ENCODE assay signal across 17 cellular contexts in the genomic region with DNA sequence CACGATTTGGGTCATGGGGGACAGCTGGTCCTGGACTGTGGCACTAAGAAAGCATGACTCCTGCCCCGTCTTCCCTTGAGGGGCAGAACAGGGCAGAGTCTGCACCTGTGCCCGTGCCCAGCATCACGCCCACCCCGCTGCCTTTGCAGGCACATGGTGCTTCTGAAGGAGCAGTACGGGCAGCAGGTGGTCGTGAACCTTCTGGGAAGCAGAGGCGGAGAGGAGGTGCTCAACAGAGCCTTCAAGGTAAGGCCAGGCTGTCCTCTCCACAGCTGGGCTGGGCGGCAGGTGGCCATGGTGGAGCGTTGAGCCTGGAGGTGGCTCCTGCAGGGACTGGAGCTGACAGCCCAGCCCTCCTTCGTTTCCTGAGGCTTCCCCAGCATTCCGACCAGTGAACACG.
DNase-seq lines count a peak whose midpoint lies in the region; ATAC-seq and TF ChIP-seq lines count a peak whose summit lies in the region.
"Had no signal": no experiment of that assay in that cellular context is flagged by ENCODE, and none has a peak within 500 bp of the region (broad histone marks: within the 10 kb centered on the region; RNA-seq: fewer than 3 reads in every experiment).

No MANE protein-coding gene starts in this region.

- POLR2A ChIA-PET in PC-9 (lab: Charles Lee; ENCODE audit: unreplicated experiment) = no interaction called here
- POLR2A ChIA-PET in naive thymus-derived CD8-positive, alpha-beta T cell (lab: Charles Lee) = interaction anchor here (1.2 to 4.0 kb wide), 5 partner anchors 11 to 75 kb away, joined by 4 to 38 read pairs (median 7); no protein-coding TSS in a partner anchor

- H3F3A ChIP-seq in PC-9 (ENCODE audit: insufficient read depth, low read depth) = peaks cover 48% of the 10 kb centered on the region

- BruUV-seq in PC-9 (replicated peaks; lab: Mats Ljungman, UMichigan) = no TSS peak

- H2AFZ ChIP-seq in PC-9 (no peak overlapping the region), fibroblast of lung (ENCODE audit: low read length) (no peak overlapping the region)

- peaks cover 8 to 27% (median 23%) of the 10 kb centered on the region in 4 donors for H3K4me1 Mint-ChIP-seq in naive thymus-derived CD8-positive, alpha-beta T cell

- peak overlapping the region in 5 of 10 donors; percentile 31 to 90 (median 74) for H3K27ac Mint-ChIP-seq in naive thymus-derived CD8-positive, alpha-beta T cell

- H3K9ac ChIP-seq in fibroblast of lung (ENCODE audit: insufficient read depth, low read length) = no peak overlapping the region

- H3K27me3 ChIP-seq in PC-9 (ENCODE audit: insufficient read depth, low read depth) = no peaks in the 10 kb centered on the region
- H3K27me3 ChIP-seq in fibroblast of lung (ENCODE audit: control insufficient read depth, insufficient read depth, low read length) = no peaks in the 10 kb centered on the region
- no peaks in the 10 kb centered on the region for H3K27me3 ChIP-seq in suprapubic skin
- H3K27me3 ChIP-seq in psoas muscle (ENCODE audit: insufficient read depth in 3 of 3, low read length in 2 of 3) = no peaks in the 10 kb centered on the region
- H3K27me3 ChIP-seq: colonic mucosa had no signal

- H3K4me2 ChIP-seq in PC-9 (peak overlapping the region; percentile 76; the same call in 1 of the 2 replicates), fibroblast of lung (ENCODE audit: extremely low read depth, insufficient read depth, low read length) (no peak overlapping the region)

- peak; percentile 57 for DNase-seq in activated effector memory CD4-positive, alpha-beta T cell treated with anti-CD3 and anti-CD28 coated beads, Interleukin-2, amount 50 U/mL, for 16 hours
- no peak for DNase-seq in activated effector memory CD4-positive, alpha-beta T cell treated with Interleukin-2 at 50 U/mL for 16 hours
- DNase-seq in PC-9 (no peak), fibroblast of lung (ENCODE audit: low read depth in 2 of 2) (no peak), suprapubic skin (ENCODE audit: low spot score in 2 of 2) (no peak), psoas muscle (no peak), KG1 (lab: John Stamatoyannopoulos, UW) (no peak)
- no peak for DNase-seq in naive thymus-derived CD8-positive, alpha-beta T cell
- DNase-seq: activated gamma-delta T cell treated with Interleukin-2 at 50 U/mL for 16 hours, colonic mucosa, DMS53, foreskin melanocyte, left ventricle myocardium superior, NCI-H748 treated with DMSO at 0.1 percent for 48 hours, occipital lobe had no signal

- no peaks in the 10 kb centered on the region for H3K27me3 Mint-ChIP-seq in naive thymus-derived CD8-positive, alpha-beta T cell
- H3K27me3 Mint-ChIP-seq: CD4-positive, CD25-positive, alpha-beta regulatory T cell had no signal

- H4K20me1 ChIP-seq in PC-9 (ENCODE audit: insufficient read depth) = no peaks in the 10 kb centered on the region
- H4K20me1 ChIP-seq in fibroblast of lung (ENCODE audit: control insufficient read depth, extremely low read depth, insufficient read depth, low read length) = no peaks in the 10 kb centered on the region

- ATAC-seq in naive thymus-derived CD8-positive, alpha-beta T cell = no peak
- ATAC-seq in psoas muscle = no peak
- ATAC-seq: left ventricle myocardium superior had no signal

- no peak overlapping the region for H3K4me3 Mint-ChIP-seq in naive thymus-derived CD8-positive, alpha-beta T cell

- WGBS in suprapubic skin = 93% methylated on average over 13 of the region's 13 CpGs
- 90 to 97% (median 93%) methylated on average over 13 of the region's 13 CpGs for WGBS in psoas muscle, 3 donors

- H3K9me2 ChIP-seq in PC-9 (ENCODE audit: insufficient read depth) = no peaks in the 10 kb centered on the region

- peaks cover 0 to 28% (median 11%) of the 10 kb centered on the region in 3 donors for H3K36me3 Mint-ChIP-seq in naive thymus-derived CD8-positive, alpha-beta T cell

- CTCF ChIA-PET in PC-9 (lab: Charles Lee) = no interaction called here

- no peak overlapping the region for H3K4me3 ChIP-seq in PC-9
- no peak overlapping the region for H3K4me3 ChIP-seq in fibroblast of lung (replicated peaks in 1 of 4; ENCODE audit: control extremely low read depth in 1 of 4, insufficient read depth in 1 of 4, low read depth in 3 of 4, low read length in 4 of 4)
- H3K4me3 ChIP-seq in suprapubic skin = no peak overlapping the region
- H3K4me3 ChIP-seq in psoas muscle = no peak overlapping the region
- H3K4me3 ChIP-seq: colonic mucosa, SK-N-MC had no signal

- H3K9me3 ChIP-seq in PC-9 (ENCODE audit: insufficient read depth, low read depth) (no peaks in the 10 kb centered on the region), fibroblast of lung (ENCODE audit: control insufficient read depth, insufficient read depth, low read depth, low read length) (no peaks in the 10 kb centered on the region), suprapubic skin (no peaks in the 10 kb centered on the region), psoas muscle (no peaks in the 10 kb centered on the region)
- H3K9me3 ChIP-seq: colonic mucosa had no signal

- peaks cover 76% of the 10 kb centered on the region for H3K4me1 ChIP-seq in PC-9 (replicated peaks; ENCODE audit: insufficient read depth)
- H3K4me1 ChIP-seq in fibroblast of lung (ENCODE audit: control insufficient read depth, extremely low read depth, insufficient read depth, low read length) = peaks cover 29% of the 10 kb centered on the region
- H3K4me1 ChIP-seq in suprapubic skin = peaks cover 44% of the 10 kb centered on the region
- peaks cover 29% of the 10 kb centered on the region for H3K4me1 ChIP-seq in psoas muscle

- peaks cover 9% of the 10 kb centered on the region; the same call in 1 of the 2 replicates for H3K36me3 ChIP-seq in PC-9 (ENCODE audit: low read depth)
- peaks cover 14% of the 10 kb centered on the region for H3K36me3 ChIP-seq in fibroblast of lung (ENCODE audit: control insufficient read depth, insufficient read depth, low read length)
- H3K36me3 ChIP-seq in suprapubic skin = peaks cover 3% of the 10 kb centered on the region
- peaks cover 0 to 8% of the 10 kb centered on the region in 2 donors for H3K36me3 ChIP-seq in psoas muscle (ENCODE audit: insufficient read depth in 1 of 2, low read depth in 1 of 2)
- H3K36me3 ChIP-seq: colonic mucosa had no signal

- H3K79me2 ChIP-seq in PC-9 (ENCODE audit: low read depth) = peaks cover 18% of the 10 kb centered on the region
- peaks cover 3% of the 10 kb centered on the region for H3K79me2 ChIP-seq in fibroblast of lung (ENCODE audit: control insufficient read depth, insufficient read depth, low read length)

- H3K27ac ChIP-seq in PC-9 (peak overlapping the region; percentile 95), fibroblast of lung (ENCODE audit: insufficient read depth, low read length) (peak overlapping the region; percentile 95), suprapubic skin (peak overlapping the region; percentile 6), psoas muscle (no peak overlapping the region)
- H3K27ac ChIP-seq: SK-N-MC had no signal

- TF ChIP-seq POLR2A in suprapubic skin (IDR thresholded peaks at IDR 0.05) = no peak

- intact Hi-C loops in PC-9 (cut with micrococcal nuclease; ENCODE audit: unreplicated experiment) = no loop called here
- intact Hi-C loops in psoas muscle (cut with DNase I) = no loop called here

- no peaks in the 10 kb centered on the region for H3K9me3 Mint-ChIP-seq in naive thymus-derived CD8-positive, alpha-beta T cell
- H3K9me3 Mint-ChIP-seq: CD4-positive, CD25-positive, alpha-beta regulatory T cell had no signal

- no peak for TF ChIP-seq EP300 in suprapubic skin (IDR thresholded peaks at IDR 0.05)

- no peak for TF ChIP-seq CTCF in PC-9 (conservative IDR thresholded peaks at IDR 0.05)
- no peak for TF ChIP-seq CTCF in fibroblast of lung (conservative IDR thresholded peaks at IDR 0.05 in 1 of 2, IDR thresholded peaks at IDR 0.05 in 1 of 2; ENCODE audit: low read depth in 1 of 2, low read length in 2 of 2)
- no peak for TF ChIP-seq CTCF in suprapubic skin (IDR thresholded peaks at IDR 0.05)
- TF ChIP-seq CTCF in psoas muscle (IDR thresholded peaks at IDR 0.05) = no peak
